1 cellular context compared by ENCODE assay signal in genomic region chr15:85802617-85803016, GRCh38.
TF ChIP-seq lines count a peak whose summit lies in the region.

No MANE protein-coding gene starts in this region.

TF ChIP-seq in HepG2, 621 proteins besides CTCF, POLR2A, EP300 and RAD21:
- TF ChIP-seq STAG1 (CRISPR knock-in tag; IDR thresholded peaks at IDR 0.05) = peak; percentile 36
- TF ChIP-seq, protein P1, sequence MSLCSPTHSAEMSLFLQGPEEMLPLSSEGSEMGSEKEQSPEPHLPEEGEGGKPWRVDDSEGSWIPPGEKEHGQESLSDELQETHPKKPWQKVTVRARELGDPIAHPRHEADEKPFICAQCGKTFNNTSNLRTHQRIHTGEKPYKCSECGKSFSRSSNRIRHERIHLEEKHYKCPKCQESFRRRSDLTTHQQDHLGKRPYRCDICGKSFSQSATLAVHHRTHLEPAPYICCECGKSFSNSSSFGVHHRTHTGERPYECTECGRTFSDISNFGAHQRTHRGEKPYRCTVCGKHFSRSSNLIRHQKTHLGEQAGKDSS (CRISPR knock-in tag; IDR thresholded peaks at IDR 0.05; ENCODE audit: borderline replicate concordance, low read depth) = 0 out of 2 replicates have a peak, but pooled peaks have one; percentile 20
- peak; percentile 19; the same call in 1 of the 2 replicates for TF ChIP-seq SMC3 (IDR thresholded peaks at IDR 0.05; ENCODE audit: low read length)
- peak; percentile 22; the same call in 1 of the 2 replicates for TF ChIP-seq ZNF687 (CRISPR knock-in tag; IDR thresholded peaks at IDR 0.05)
